Comparison of ENCODE assay signal across 14 cellular contexts in genomic region chr13:113856716-113857065, GRCh38. TPM values are rescaled to one million over a fixed set of nuclear protein-coding genes. Genes with fewer than 3 reads are reported as not detected.
DNase-seq lines count a peak whose midpoint lies in the region; FAIRE-seq and TF ChIP-seq lines count a peak whose summit lies in the region.
"Had no signal": no experiment of that assay in that cellular context is flagged by ENCODE, and none has a peak within 500 bp of the region (broad histone marks: within the 10 kb centered on the region; RNA-seq: fewer than 3 reads in every experiment).

No MANE protein-coding gene starts in this region.

- no peak overlapping the region for H3K9ac ChIP-seq in endothelial cell of umbilical vein (replicated peaks; ENCODE audit: extremely low read depth, insufficient read depth, low read length)

- no peak overlapping the region for H2AFZ ChIP-seq in endothelial cell of umbilical vein (ENCODE audit: low read depth, low read length)
- H2AFZ ChIP-seq in OCI-LY7 (ENCODE audit: low read length), result no peak overlapping the region

- no peak overlapping the region for H3K27ac ChIP-seq in endothelial cell of umbilical vein (ENCODE audit: insufficient read depth, low read depth, low read length)
- peak overlapping the region in 1 of 2 donors; percentile 10 for H3K27ac ChIP-seq in ascending aorta
- no peak overlapping the region for H3K27ac ChIP-seq in OCI-LY7 (ENCODE audit: low read depth, low read length, poor library complexity, severe bottlenecking)
- H3K27ac ChIP-seq: neutrophil, thyroid gland had no signal

- H3K9me1 ChIP-seq in endothelial cell of umbilical vein (replicated peaks; ENCODE audit: control insufficient read depth, extremely low read depth, insufficient read depth, low read length), result no peaks in the 10 kb centered on the region

- intact Hi-C loops in endothelial cell of umbilical vein (cut with micrococcal nuclease) (no loop called here), ascending aorta (cut with DNase I) (no loop called here), OCI-LY7 (cut with micrococcal nuclease; ENCODE audit: unreplicated experiment) (no loop called here)

- H3K4me3 ChIP-seq in endothelial cell of umbilical vein (replicated peaks in 1 of 3; ENCODE audit: insufficient read depth in 1 of 3, low read depth in 1 of 3, low read length in 3 of 3), result no peak overlapping the region
- H3K4me3 ChIP-seq in ascending aorta, result no peak overlapping the region
- H3K4me3 ChIP-seq in OCI-LY7 (ENCODE audit: low read depth, low read length, poor library complexity, severe bottlenecking), result no peak overlapping the region
- H3K4me3 ChIP-seq: thyroid gland had no signal

- H3K36me3 ChIP-seq in endothelial cell of umbilical vein (ENCODE audit: control insufficient read depth in 2 of 2, extremely low read depth in 1 of 2, insufficient read depth in 2 of 2, low read length in 2 of 2) (no peaks in the 10 kb centered on the region), ascending aorta (peaks cover 0 to 4% of the 10 kb centered on the region in 2 donors), OCI-LY7 (ENCODE audit: insufficient read depth, low read length) (no peaks in the 10 kb centered on the region)
- H3K36me3 ChIP-seq: neutrophil, thyroid gland had no signal

- BruUV-seq in endothelial cell of umbilical vein (replicated peaks; lab: Mats Ljungman, UMichigan) (no TSS peak), OCI-LY7 (replicated peaks; lab: Mats Ljungman, UMichigan) (no TSS peak)

- FAIRE-seq in endothelial cell of umbilical vein (lab: Jason Lieb, UNC), result peak; percentile 82
- no peak for FAIRE-seq in frontal cortex (lab: Jason Lieb, UNC)
- FAIRE-seq: HTR-8/SVneo had no signal

- TF ChIP-seq CTCF in endothelial cell of umbilical vein (IDR thresholded peaks at IDR 0.05; ENCODE audit: extremely low read depth in 1 of 2, insufficient read depth in 1 of 2, low read depth in 1 of 2, low read length in 2 of 2) (no peak), ascending aorta (IDR thresholded peaks at IDR 0.05) (no peak), OCI-LY7 (conservative IDR thresholded peaks at IDR 0.05; ENCODE audit: low read length) (no peak)

- no peaks in the 10 kb centered on the region for H3K9me2 ChIP-seq in OCI-LY7 (ENCODE audit: insufficient read depth, low read length)

- TF ChIP-seq POLR2A in endothelial cell of umbilical vein (IDR thresholded peaks at IDR 0.05; ENCODE audit: low read depth, low read length), result no peak

- H3K4me1 ChIP-seq in endothelial cell of umbilical vein (ENCODE audit: control insufficient read depth, extremely low read depth, insufficient read depth, low read length) (no peaks in the 10 kb centered on the region), ascending aorta (peaks cover 23 to 57% of the 10 kb centered on the region in 2 donors), OCI-LY7 (ENCODE audit: insufficient read depth, low read length, poor library complexity, severe bottlenecking) (no peaks in the 10 kb centered on the region)

- H3K4me2 ChIP-seq in endothelial cell of umbilical vein (ENCODE audit: insufficient read depth, low read length) (no peak overlapping the region), OCI-LY7 (ENCODE audit: low read length) (no peak overlapping the region)

- dilution Hi-C loops in endothelial cell of umbilical vein (cut with MboI; ENCODE audit: extremely low pct_ligation_motif_present, low sequenced_read_pairs), result no loop called here

- H4K20me1 ChIP-seq in endothelial cell of umbilical vein (replicated peaks; ENCODE audit: control insufficient read depth, extremely low read depth, insufficient read depth, low read length) (no peaks in the 10 kb centered on the region), OCI-LY7 (ENCODE audit: insufficient read depth, low read length) (no peaks in the 10 kb centered on the region)

- H3K9me3 ChIP-seq in endothelial cell of umbilical vein (replicated peaks; ENCODE audit: control insufficient read depth, insufficient read depth, low read length), result no peaks in the 10 kb centered on the region
- H3K9me3 ChIP-seq in ascending aorta, result no peaks in the 10 kb centered on the region
- H3K9me3 ChIP-seq in OCI-LY7 (ENCODE audit: low read length), result no peaks in the 10 kb centered on the region
- H3K9me3 ChIP-seq: thyroid gland had no signal

- no peaks in the 10 kb centered on the region for H3K27me3 ChIP-seq in endothelial cell of umbilical vein (ENCODE audit: control insufficient read depth in 2 of 2, insufficient read depth in 2 of 2, low read length in 2 of 2)
- H3K27me3 ChIP-seq in ascending aorta, result no peaks in the 10 kb centered on the region
- H3K27me3 ChIP-seq: thyroid gland had no signal

- no peaks in the 10 kb centered on the region for H3K79me2 ChIP-seq in endothelial cell of umbilical vein (ENCODE audit: control insufficient read depth, insufficient read depth, low read length)
- no peaks in the 10 kb centered on the region for H3K79me2 ChIP-seq in OCI-LY7 (ENCODE audit: insufficient read depth, low read depth, low read length)

- DNase-seq in A172 (ENCODE audit: low spot score) (peak; percentile 76), RPMI7951 (ENCODE audit: low read depth) (peak; percentile 88), endothelial cell of umbilical vein (ENCODE audit: low read depth, low spot score) (peak; percentile 62), lung microvascular endothelial cell (ENCODE audit: low read depth in 2 of 2) (peak; percentile 65 to 77), ascending aorta (ENCODE audit: low spot score in 2 of 2) (no peak), NCI-H1930 (lab: John Stamatoyannopoulos, UW) (no peak), frontal cortex (ENCODE audit: low spot score in 2 of 2) (no peak), OCI-LY7 (ENCODE audit: low spot score) (no peak)
- DNase-seq: activated CD8-positive, alpha-beta memory T cell treated with anti-CD3 and anti-CD28 coated beads, Interleukin-2, amount 10 ng/mL, durations not matched to agents 7 days and 5 days; NCI-H2227 treated with DMSO at 0.1 percent for 48 hours; stimulated activated CD4-positive, alpha-beta T cell treated with anti-CD3 and anti-CD28 coated beads, Interleukin-4, amount 100 ng/mL, for 24 hours had no signal

- CTCF ChIA-PET in endothelial cell of umbilical vein (lab: Charles Lee), result interaction anchor here (1.3 to 1.4 kb wide), 2 partner anchors 17 to 23 kb away, joined by 4 read pairs; no protein-coding TSS in a partner anchor
- CTCF ChIA-PET in OCI-LY7 (lab: Charles Lee; ENCODE audit: unreplicated experiment), result no interaction called here

- POLR2A ChIA-PET in endothelial cell of umbilical vein (lab: Charles Lee) (no interaction called here), OCI-LY7 (lab: Charles Lee) (no interaction called here)

TF ChIP-seq in endothelial cell of umbilical vein, 7 proteins besides CTCF, POLR2A, EP300 and RAD21:
- TF ChIP-seq GATA2 (IDR thresholded peaks at IDR 0.05; ENCODE audit: insufficient read depth, insufficient read length, low read depth, low read length) (no peak), EZH2 (IDR thresholded peaks at IDR 0.05; ENCODE audit: borderline replicate concordance, low read depth, low read length, severe bottlenecking) (no peak), POLR2AphosphoS5 (IDR thresholded peaks at IDR 0.05; ENCODE audit: insufficient read depth, low read depth, low read length) (no peak)
TF ChIP-seq in endothelial cell of umbilical vein: peak in this region for 0.

RNA-seq across cellular contexts. Expression of gene GAS6, which starts 7.2 kb away (rescaled TPM):
- total RNA-seq in A172 (2014; rRNA removed; shearing (Covaris generic)), result 30.7 and 55.3 TPM in 2 replicates
- total RNA-seq in RPMI7951 (2014; rRNA removed; shearing (Covaris generic)), result 91.2 and 119 TPM in 2 replicates
- 69.2 and 84.4 TPM in 2 replicates for total RNA-seq in endothelial cell of umbilical vein
- 109 and 123 TPM in 2 replicates for polyA plus RNA-seq in endothelial cell of umbilical vein
- 80.9 and 110 TPM in 2 replicates for polyA plus RNA-seq in endothelial cell of umbilical vein (2011; cell fraction: cytosol; rRNA removed)
- 93.9 and 109 TPM in 2 replicates for polyA plus RNA-seq in endothelial cell of umbilical vein (2011; cell fraction: nucleus; rRNA removed)
- polyA plus RNA-seq in endothelial cell of umbilical vein (2012), result 47.4 and 98.2 TPM in 2 replicates
- 32.6 and 35.2 TPM in 2 replicates for polyA minus RNA-seq in endothelial cell of umbilical vein
- polyA minus RNA-seq in endothelial cell of umbilical vein (2011; cell fraction: cytosol; rRNA and poly(A)+ RNA removed), result 5.8 TPM
- polyA minus RNA-seq in endothelial cell of umbilical vein (2011; cell fraction: nucleus; rRNA and poly(A)+ RNA removed), result 13.6 and 24.8 TPM in 2 replicates
- total RNA-seq in lung microvascular endothelial cell, result 54.5 and 130 TPM in 2 replicates
- 502 TPM for total RNA-seq in ascending aorta
- total RNA-seq in frontal cortex, result 20.4 TPM
- total RNA-seq in OCI-LY7 (2014; rRNA removed; shearing (Covaris generic)), result not detected in 2 replicates
- not detected in 2 replicates for total RNA-seq in OCI-LY7 (2022)

Comparison
In these comparisons a context has a peak if more than half of its experiments do, and no peak if none do; other contexts are left out.
1. DNase-seq: peak in A172 (single experiment), RPMI7951 (single experiment), endothelial cell of umbilical vein (single experiment) and lung microvascular endothelial cell (2 of 2); none in ascending aorta (0 of 2), NCI-H1930 (0 of 2), frontal cortex (0 of 2) and OCI-LY7 (single experiment).
2. RNA of gene GAS6, which starts 7.2 kb away (total RNA-seq): 502 TPM in ascending aorta (single experiment), 54.5 to 130 TPM in lung microvascular endothelial cell, 91.2 to 119 TPM in RPMI7951, 69.2 to 84.4 TPM in endothelial cell of umbilical vein, 30.7 to 55.3 TPM in A172 and 20.4 TPM in frontal cortex (single experiment); not detected in OCI-LY7; every median in the first group is over 10 times any median in the second.